ENCODE assay signal across 8 cellular contexts in genomic region chr1:27395441-27396195, GRCh38. TPM values are rescaled to one million over a fixed set of nuclear protein-coding genes. Genes with fewer than 3 reads are reported as not detected.
A peak's percentile ranks its signal among the peaks of the same experiment; 100 is the strongest.
DNase-seq lines count a peak whose midpoint lies in the region; ATAC-seq and TF ChIP-seq lines count a peak whose summit lies in the region.

No MANE protein-coding gene starts in this region.

- ATAC-seq in lung (ENCODE audit: insufficient read depth, low FRiP score) (peak; percentile 46), GM21786 (IDR thresholded peaks at IDR 0.05; ENCODE audit: unreplicated experiment) (no peak)

- H3K27ac ChIP-seq in C4-2B (no peak overlapping the region), coronary artery (no peak overlapping the region), lung (ENCODE audit: low read depth in 1 of 2, low read length in 1 of 2) (no peak overlapping the region)

- H3K27me3 ChIP-seq in H7 (ENCODE audit: control insufficient read depth, insufficient read depth, low read length) (no peaks in the 10 kb centered on the region; the same call in 1 of the 2 replicates), lung (ENCODE audit: control insufficient read depth, insufficient read depth) (no peaks in the 10 kb centered on the region)

- H3K4me1 ChIP-seq in lung (ENCODE audit: control insufficient read depth in 2 of 2, insufficient read depth in 2 of 2, low read length in 2 of 2): peaks cover 0 to 31% of the 10 kb centered on the region in 2 donors

- TF ChIP-seq CTCF in C4-2B (conservative IDR thresholded peaks at IDR 0.05): peak; percentile 99
- TF ChIP-seq CTCF in coronary artery (IDR thresholded peaks at IDR 0.05): peak; percentile 94
- TF ChIP-seq CTCF in lung (IDR thresholded peaks at IDR 0.05; ENCODE audit: control extremely low read depth, extremely low read depth): peak; percentile 93

- H3K9me3 ChIP-seq in lung (ENCODE audit: control insufficient read depth in 2 of 2, insufficient read depth in 1 of 2, low read length in 1 of 2): peaks cover 0 to 2% of the 10 kb centered on the region in 2 donors

- H3K36me3 ChIP-seq in H7 (replicated peaks; ENCODE audit: control insufficient read depth, insufficient read depth, low read length): peaks cover 3% of the 10 kb centered on the region; the same call in 1 of the 2 replicates
- H3K36me3 ChIP-seq in lung (ENCODE audit: control insufficient read depth in 2 of 2, insufficient read depth in 2 of 2, low read length in 2 of 2): no peaks in the 10 kb centered on the region

- WGBS in lung, 2 donors: 8 to 10% methylated on average over 10 of the region's 10 CpGs

- no peak overlapping the region for H3K4me3 ChIP-seq in H7 (ENCODE audit: insufficient read depth, low read depth, low read length)
- H3K4me3 ChIP-seq in coronary artery: no peak overlapping the region
- H3K4me3 ChIP-seq in lung: no peak overlapping the region

- DNase-seq in H7 (peak; percentile 94), NCI-H446 (lab: John Stamatoyannopoulos, UW) (peak; percentile 62 to 85), coronary artery (ENCODE audit: low spot score) (no peak), lung (ENCODE audit: low spot score) (peak; percentile 82)
- DNase-seq in activated CD4-positive, alpha-beta T cell treated with anti-CD3 and anti-CD28 coated beads, Interleukin-2, amount 50 U/mL, for 1 hour: peak; percentile 80
- peak; percentile 63 for DNase-seq in stimulated activated CD8-positive, alpha-beta memory T cell treated with anti-CD3 and anti-CD28 coated beads, Interleukin-15, amount 100 ng/mL, for 1 hour (ENCODE audit: low read depth)

RNA-seq across cellular contexts. Expression of gene GPR3, which starts 3.2 kb away (rescaled TPM):
- total RNA-seq in H7 (2014; rRNA removed; shearing (Covaris generic)): 5.8 and 8.5 TPM in 2 replicates
- under 1 TPM; 0.51 to 0.58 TPM for total RNA-seq in lung
- 1 to 10 TPM; 1.3 to 1.8 TPM for polyA plus RNA-seq in lung

RNA-seq across cellular contexts. Expression of gene CD164L2, which starts 12.5 kb away (rescaled TPM):
- 1.7 and 3.8 TPM in 2 replicates for total RNA-seq in H7 (2014; rRNA removed; shearing (Covaris generic))
- 10 to 100 TPM in 1 of 2 donors, 1 to 10 TPM in 1; 6.3 to 19.8 TPM for total RNA-seq in lung
- 10 to 100 TPM in 1 of 2 donors, 1 to 10 TPM in 1; 6.8 to 11.0 TPM for polyA plus RNA-seq in lung

RNA-seq across cellular contexts. Expression of gene FCN3, which starts 21.0 kb away (rescaled TPM):
- total RNA-seq in H7 (2014; rRNA removed; shearing (Covaris generic)): 0.14 TPM in 1 of 2 replicates, not detected in the other
- total RNA-seq in lung: 100 to 1,000 TPM in 1 of 2 donors, 10 to 100 TPM in 1; 36.6 to 611 TPM
- polyA plus RNA-seq in lung: 100 to 1,000 TPM; 452 to 489 TPM

RNA-seq across cellular contexts. Expression of gene MAP3K6, which starts 28.9 kb away (rescaled TPM):
- total RNA-seq in H7 (2014; rRNA removed; shearing (Covaris generic)): 10.7 and 14.6 TPM in 2 replicates
- 10 to 100 TPM; 17.0 to 96.6 TPM for total RNA-seq in lung
- polyA plus RNA-seq in lung: 10 to 100 TPM; 53.1 to 72.5 TPM

RNA-seq across cellular contexts. Expression of gene SYTL1, which starts 53.8 kb away (rescaled TPM):
- 5.6 and 6.4 TPM in 2 replicates for total RNA-seq in H7 (2014; rRNA removed; shearing (Covaris generic))
- total RNA-seq in lung: 10 to 100 TPM; 10.5 to 58.0 TPM
- polyA plus RNA-seq in lung: 10 to 100 TPM; 27.7 to 41.6 TPM

Comparison
In these comparisons a context has a peak if more than half of its experiments do, and no peak if none do; other contexts are left out.
1. RNA of gene FCN3, which starts 21.0 kb away (total RNA-seq): 36.6 to 611 TPM in lung; 0.14 TPM in H7; every median in the first group is over 10 times any median in the second.
2. Peak in every context shown above with its lines, with median percentiles within 50 percentile points of each other: CTCF ChIP-seq.